Comparison of ENCODE assay signal across 1 cellular context in the genomic region with DNA sequence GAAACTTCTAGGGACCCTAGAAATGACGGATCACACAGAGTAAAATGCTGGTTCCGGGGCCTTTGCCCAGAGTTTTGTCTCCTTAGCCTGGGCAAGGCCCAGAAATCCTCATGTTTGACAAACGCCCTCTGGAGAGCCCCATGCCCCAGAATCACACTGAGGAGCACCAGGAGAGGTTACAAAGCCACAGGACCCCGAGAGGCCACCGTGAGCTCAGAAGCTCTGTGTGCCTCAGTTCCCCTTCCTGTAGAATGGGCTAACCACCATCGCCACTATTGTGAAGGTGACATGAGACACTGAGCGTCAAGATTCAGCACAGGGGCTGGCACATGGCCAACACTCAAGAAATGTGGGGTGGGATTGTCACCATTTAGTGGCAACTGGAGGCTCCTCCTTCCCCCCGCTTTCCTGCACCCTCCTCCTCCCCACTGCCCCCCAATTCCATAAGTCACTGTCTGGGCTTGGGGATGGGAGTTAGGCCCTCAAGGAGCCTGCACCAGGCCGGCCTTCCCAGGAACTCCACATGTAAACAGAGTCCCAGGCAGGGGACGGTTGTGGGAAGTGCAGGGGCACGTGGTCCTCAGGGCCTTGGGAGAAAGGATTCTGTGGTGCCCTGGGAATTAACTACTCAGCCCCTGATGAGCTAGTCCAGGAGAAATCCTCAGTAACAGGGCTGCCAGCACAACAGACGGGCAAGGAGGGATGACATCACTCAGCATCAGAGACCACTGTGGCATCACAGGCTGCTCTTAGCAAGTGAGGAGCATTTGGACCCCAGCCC.
A peak's percentile ranks its signal among the peaks of the same experiment; 100 is the strongest.
TF ChIP-seq lines count a peak whose summit lies in the region.

No MANE protein-coding gene starts in this region.

TF ChIP-seq in HepG2, 621 proteins besides CTCF, POLR2A, EP300 and RAD21:
- TF ChIP-seq ZKSCAN8 (CRISPR knock-in tag; IDR thresholded peaks at IDR 0.05; ENCODE audit: borderline replicate concordance): no peak
- peak; percentile 62 for TF ChIP-seq ZNF629 (CRISPR knock-in tag; conservative IDR thresholded peaks at IDR 0.05)
- TF ChIP-seq ATF7 (IDR thresholded peaks at IDR 0.05): peak; percentile 55
- TF ChIP-seq ATF7 (CRISPR knock-in tag; IDR thresholded peaks at IDR 0.05): no peak
